In genomic region chr14:96166475-96167223, GRCh38 we compare ENCODE assay signal across 18 cellular contexts. TPM values are rescaled to one million over a fixed set of nuclear protein-coding genes. Genes with fewer than 3 reads are reported as not detected.
DNase-seq lines count a peak whose midpoint lies in the region; ATAC-seq and TF ChIP-seq lines count a peak whose summit lies in the region.
"Had no signal": no experiment of that assay in that cellular context is flagged by ENCODE, and none has a peak within 500 bp of the region (broad histone marks: within the 10 kb centered on the region; RNA-seq: fewer than 3 reads in every experiment).

No MANE protein-coding gene starts in this region.

- H3K4me1 Mint-ChIP-seq in HFFc6 (ENCODE audit: low read depth): peaks cover 63% of the 10 kb centered on the region

- intact Hi-C loops in thyroid gland (cut with DNase I): no loop called here

- no peak for TF ChIP-seq POLR2A in thyroid gland (IDR thresholded peaks at IDR 0.05)

- H3K4me3 Mint-ChIP-seq in HFFc6: no peak overlapping the region
- H3K4me3 Mint-ChIP-seq: activated naive CD4-positive, alpha-beta T cell treated with anti-CD3 and anti-CD28 coated beads for 36 hours had no signal

- H3K9ac ChIP-seq in duodenal mucosa (ENCODE audit: low read depth in 1 of 2, low read length in 2 of 2) (no peak overlapping the region), mucosa of rectum (ENCODE audit: low read depth in 1 of 2, low read length in 2 of 2) (no peak overlapping the region)

- ATAC-seq in activated naive CD4-positive, alpha-beta T cell treated with anti-CD3 and anti-CD28 coated beads, Interleukin-2, amount 50 U/mL, for 72 hours: no peak

- peak overlapping the region; percentile 77 for H3K27ac Mint-ChIP-seq in HFFc6
- H3K27ac Mint-ChIP-seq in activated naive CD4-positive, alpha-beta T cell treated with anti-CD3 and anti-CD28 coated beads, Interleukin-2, amount 50 U/mL, for 72 hours: no peak overlapping the region
- H3K27ac Mint-ChIP-seq: activated naive CD4-positive, alpha-beta T cell treated with anti-CD3 and anti-CD28 coated beads for 36 hours had no signal

- peaks cover 7% of the 10 kb centered on the region; the same call in 1 of the 2 replicates for H3K27me3 Mint-ChIP-seq in HFFc6 (ENCODE audit: insufficient read depth)

- no peaks in the 10 kb centered on the region for H3K36me3 ChIP-seq in duodenal mucosa (ENCODE audit: control insufficient read depth in 1 of 2, insufficient read depth in 2 of 2, low read length in 2 of 2)
- H3K36me3 ChIP-seq in mucosa of rectum (ENCODE audit: control insufficient read depth in 2 of 2, insufficient read depth in 2 of 2, low read length in 2 of 2): no peaks in the 10 kb centered on the region
- no peaks in the 10 kb centered on the region for H3K36me3 ChIP-seq in thyroid gland
- no peaks in the 10 kb centered on the region for H3K36me3 ChIP-seq in MG63
- H3K36me3 ChIP-seq: prostate gland had no signal

- H3K4me3 ChIP-seq in AG09309 (ENCODE audit: control insufficient read depth, low read depth, low read length): no peak overlapping the region
- no peak overlapping the region for H3K4me3 ChIP-seq in duodenal mucosa (ENCODE audit: low read depth in 1 of 2, low read length in 2 of 2)
- H3K4me3 ChIP-seq in mucosa of rectum (ENCODE audit: low read length in 2 of 2): no peak overlapping the region
- H3K4me3 ChIP-seq in thyroid gland (replicated peaks in 1 of 3): no peak overlapping the region
- H3K4me3 ChIP-seq in MG63: no peak overlapping the region
- H3K4me3 ChIP-seq: prostate gland had no signal

- H3K27ac ChIP-seq in duodenal mucosa (ENCODE audit: low read depth, low read length): peak overlapping the region; percentile 14
- peak overlapping the region; percentile 74 to 76 for H3K27ac ChIP-seq in mucosa of rectum (ENCODE audit: low read depth in 2 of 2, low read length in 2 of 2)
- no peak overlapping the region for H3K27ac ChIP-seq in substantia nigra (ENCODE audit: low read depth, low read length, poor library complexity, severe bottlenecking)
- H3K27ac ChIP-seq in thyroid gland: no peak overlapping the region
- H3K27ac ChIP-seq: prostate gland had no signal

- TF ChIP-seq CTCF in AG09309 (IDR thresholded peaks at IDR 0.05; ENCODE audit: control insufficient read depth, insufficient read depth, low read depth, low read length, missing control alignments) (no peak), HFFc6 (IDR thresholded peaks at IDR 0.05) (no peak), thyroid gland (IDR thresholded peaks at IDR 0.05) (no peak)

- H3K9me3 ChIP-seq in duodenal mucosa (ENCODE audit: control insufficient read depth in 1 of 2, low read length in 2 of 2) (no peaks in the 10 kb centered on the region), mucosa of rectum (ENCODE audit: control insufficient read depth in 2 of 2, low read length in 2 of 2) (peaks cover 0 to 3% of the 10 kb centered on the region in 2 donors), thyroid gland (no peaks in the 10 kb centered on the region), MG63 (no peaks in the 10 kb centered on the region)
- H3K9me3 ChIP-seq: prostate gland had no signal

- no peaks in the 10 kb centered on the region for H3K27me3 ChIP-seq in duodenal mucosa (ENCODE audit: control insufficient read depth in 1 of 2, insufficient read depth in 2 of 2, low read length in 2 of 2)
- no peaks in the 10 kb centered on the region for H3K27me3 ChIP-seq in mucosa of rectum (ENCODE audit: control insufficient read depth in 2 of 2, insufficient read depth in 2 of 2, low read length in 2 of 2)
- no peaks in the 10 kb centered on the region for H3K27me3 ChIP-seq in thyroid gland
- no peaks in the 10 kb centered on the region for H3K27me3 ChIP-seq in MG63

- no peaks in the 10 kb centered on the region for H3K9me3 Mint-ChIP-seq in HFFc6
- H3K9me3 Mint-ChIP-seq in activated naive CD4-positive, alpha-beta T cell treated with anti-CD3 and anti-CD28 coated beads, Interleukin-2, amount 50 U/mL, for 72 hours: no peaks in the 10 kb centered on the region
- H3K9me3 Mint-ChIP-seq: activated naive CD4-positive, alpha-beta T cell treated with anti-CD3 and anti-CD28 coated beads for 36 hours had no signal

- DNase-seq in AG09309 (ENCODE audit: low read depth) (peak; percentile 78), HFFc6 (no peak), substantia nigra (lab: John Stamatoyannopoulos, UW) (no peak), thyroid gland (no peak), MG63 (no peak)
- no peak for DNase-seq in activated naive CD4-positive, alpha-beta T cell treated with anti-CD3 and anti-CD28 coated beads, Interleukin-2, amount 50 U/mL, for 72 hours (ENCODE audit: low spot score in 2 of 2)
- DNase-seq: activated naive CD4-positive, alpha-beta T cell treated with anti-CD3 and anti-CD28 coated beads for 36 hours; cortex of kidney; erythroblast; GF-D8; KG1; NCI-H1092 treated with DMSO at 0.1 percent for 48 hours; NCI-H2107; stimulated activated CD4-positive, alpha-beta T cell treated with anti-CD3 and anti-CD28 coated beads, Interleukin-15, amount 100 ng/mL, for 24 hours; stimulated activated naive CD4-positive, alpha-beta T cell had no signal

- WGBS in thyroid gland, 2 donors: 77 to 83% methylated on average over 10 of the region's 10 CpGs

- H3K36me3 Mint-ChIP-seq in HFFc6 (ENCODE audit: low read depth): no peaks in the 10 kb centered on the region
- no peaks in the 10 kb centered on the region for H3K36me3 Mint-ChIP-seq in activated naive CD4-positive, alpha-beta T cell treated with anti-CD3 and anti-CD28 coated beads, Interleukin-2, amount 50 U/mL, for 72 hours

- peaks cover 19 to 38% of the 10 kb centered on the region in 2 donors for H3K4me1 ChIP-seq in duodenal mucosa (ENCODE audit: control insufficient read depth in 1 of 2, insufficient read depth in 2 of 2, low read length in 2 of 2)
- peaks cover 21 to 34% of the 10 kb centered on the region in 2 donors for H3K4me1 ChIP-seq in mucosa of rectum (ENCODE audit: control insufficient read depth in 2 of 2, insufficient read depth in 2 of 2, low read length in 2 of 2)
- no peaks in the 10 kb centered on the region for H3K4me1 ChIP-seq in thyroid gland
- H3K4me1 ChIP-seq: prostate gland had no signal

RNA-seq across cellular contexts. Expression of gene BDKRB2, which starts 38.0 kb away (rescaled TPM):
- 10 to 100 TPM in 1 of 6 experiments, 1 to 10 TPM in 5; 5.8 to 11.2 (median 9.1) TPM for total RNA-seq in HFFc6 (2021; fragmentation: NEBNext Ultra II Directional; extraction: Animal tissue kit (Norgen Biotek cat#: 25700))
- total RNA-seq in thyroid gland: 1 to 10 TPM; 3.2 to 9.9 (median 5.3) TPM
- total RNA-seq in MG63 (2014; rRNA removed; shearing (Covaris generic); ENCODE audit: low replicate concordance): 8.0 and 8.8 TPM in 2 replicates
- under 1 TPM in 1 of 2 donors, not detected in 1; 0.08 TPM for total RNA-seq in activated naive CD4-positive, alpha-beta T cell treated with anti-CD3 and anti-CD28 coated beads, Interleukin-2, amount 50 U/mL, for 72 hours

Comparison
In these comparisons a context has a peak if more than half of its experiments do, and no peak if none do; other contexts are left out.
1. H3K27ac ChIP-seq: peak in duodenal mucosa (single experiment) and mucosa of rectum (2 of 2); none in substantia nigra (single experiment) and thyroid gland (0 of 3).